In genomic region chr11:35677904-35678303, GRCh38 we compare ENCODE assay signal across 1 cellular context.
TF ChIP-seq lines count a peak whose summit lies in the region.

No MANE protein-coding gene starts in this region.

TF ChIP-seq in K562, 482 proteins besides CTCF, POLR2A, EP300 and RAD21:
- TF ChIP-seq HMBOX1 (IDR thresholded peaks at IDR 0.05) (peak; percentile 75), ZNF253 (CRISPR knock-in tag; conservative IDR thresholded peaks at IDR 0.05) (no peak), PHF21A (IDR thresholded peaks at IDR 0.05; ENCODE audit: borderline replicate concordance, low read depth) (no peak), MECOM (CRISPR knock-in tag; IDR thresholded peaks at IDR 0.05) (no peak), ELK1 (CRISPR knock-in tag; IDR thresholded peaks at IDR 0.05) (no peak)
